9 cellular contexts compared by ENCODE assay signal in genomic region chr19:1861599-1862031, GRCh38. TPM values are rescaled to one million over a fixed set of nuclear protein-coding genes. Genes with fewer than 3 reads are reported as not detected.
DNase-seq lines count a peak whose midpoint lies in the region; ATAC-seq, FAIRE-seq and TF ChIP-seq lines count a peak whose summit lies in the region.
"Had no signal": no experiment of that assay in that cellular context is flagged by ENCODE, and none has a peak within 500 bp of the region (broad histone marks: within the 10 kb centered on the region; RNA-seq: fewer than 3 reads in every experiment).

No MANE protein-coding gene starts in this region.

- H3K9me3 ChIP-seq in HAP-1 (no peaks in the 10 kb centered on the region), WERI-Rb-1 (ENCODE audit: severe bottlenecking) (peaks cover 2% of the 10 kb centered on the region), right cardiac atrium (ENCODE audit: control insufficient read depth, low read length) (no peaks in the 10 kb centered on the region), small intestine (ENCODE audit: control insufficient read depth, low read depth) (no peaks in the 10 kb centered on the region)

- H3K36me3 ChIP-seq in HAP-1 (replicated peaks) (no peaks in the 10 kb centered on the region), WERI-Rb-1 (no peaks in the 10 kb centered on the region), small intestine (ENCODE audit: control insufficient read depth in 2 of 2, insufficient read depth in 2 of 2, low read length in 2 of 2) (no peaks in the 10 kb centered on the region)

- peaks cover 29% of the 10 kb centered on the region for H3K4me1 ChIP-seq in HAP-1
- H3K4me1 ChIP-seq in right cardiac atrium (ENCODE audit: control insufficient read depth, insufficient read depth, low read length), result peaks cover 11% of the 10 kb centered on the region
- peaks cover 10 to 28% of the 10 kb centered on the region in 2 donors for H3K4me1 ChIP-seq in small intestine (ENCODE audit: control insufficient read depth in 2 of 2, insufficient read depth in 1 of 2, low read depth in 1 of 2, low read length in 1 of 2)

- no peak for FAIRE-seq in small intestine (lab: Jason Lieb, UNC)
- FAIRE-seq: islet of Langerhans had no signal

- peak overlapping the region; percentile 75 for H3K4me3 ChIP-seq in HAP-1
- H3K4me3 ChIP-seq in WERI-Rb-1 (ENCODE audit: low read depth, low read length), result peak overlapping the region; percentile 74
- H3K4me3 ChIP-seq in right cardiac atrium (ENCODE audit: low read length), result peak overlapping the region; percentile 95
- peak overlapping the region; percentile 83 to 94 for H3K4me3 ChIP-seq in small intestine (ENCODE audit: low read depth in 1 of 2, low read length in 2 of 2)

- 37% methylated on average over 23 of the region's 23 CpGs for WGBS in right cardiac atrium
- 15 to 32% (median 26%) methylated on average over 20 to 23 of the region's 23 CpGs for WGBS in small intestine, 3 donors

- peak in 1 of 2 experiments; percentile 32 for DNase-seq in HAP-1 (ENCODE audit: low spot score in 2 of 2)
- no peak for DNase-seq in WERI-Rb-1
- peak in 2 of 3 donors; percentile 55 to 67 for DNase-seq in right cardiac atrium
- peak; percentile 22 for DNase-seq in small intestine
- no peak for DNase-seq in occipital lobe (lab: John Stamatoyannopoulos, UW)
- DNase-seq in SW480 (ENCODE audit: low spot score), result no peak

- peak overlapping the region; percentile 20 for H3K27ac ChIP-seq in WERI-Rb-1
- no peak overlapping the region for H3K27ac ChIP-seq in right cardiac atrium (ENCODE audit: low read length)
- H3K27ac ChIP-seq in small intestine (ENCODE audit: low read depth in 1 of 2, low read length in 1 of 2), result peak overlapping the region; percentile 4 to 81

- no peak for TF ChIP-seq CTCF in WERI-Rb-1 (IDR thresholded peaks at IDR 0.05; ENCODE audit: low read depth, low read length)

- no peak for ATAC-seq in right cardiac atrium
- ATAC-seq in GM21619 (IDR thresholded peaks at IDR 0.05; ENCODE audit: unreplicated experiment), result no peak
- ATAC-seq in HG02610 (IDR thresholded peaks at IDR 0.05; ENCODE audit: unreplicated experiment), result no peak

- intact Hi-C loops in right cardiac atrium (cut with DNase I), result loop anchor here in 1 of 4 donors (10.0 kb wide), 1 partner anchor 213 kb away; no protein-coding TSS in a partner anchor

- no peaks in the 10 kb centered on the region for H3K27me3 ChIP-seq in HAP-1 (ENCODE audit: low read depth)
- no peaks in the 10 kb centered on the region for H3K27me3 ChIP-seq in WERI-Rb-1 (ENCODE audit: insufficient read depth, low read depth, severe bottlenecking)
- no peaks in the 10 kb centered on the region for H3K27me3 ChIP-seq in right cardiac atrium (ENCODE audit: control insufficient read depth, insufficient read depth)
- H3K27me3 ChIP-seq in small intestine (ENCODE audit: control insufficient read depth in 2 of 2, insufficient read depth in 2 of 2, low read length in 2 of 2), result no peaks in the 10 kb centered on the region

- in situ Hi-C loops in HAP-1 (cut with MboI; ENCODE audit: low sequenced_read_pairs), result no loop called here

RNA-seq across cellular contexts. Expression of gene KLF16, which starts 1.8 kb away (rescaled TPM):
- total RNA-seq in right cardiac atrium (10 to 100 TPM in 1 of 4 donors, 1 to 10 TPM in 3; 6.4 to 11.1 (median 7.3) TPM), occipital lobe (3.3 TPM)
- polyA plus RNA-seq in right cardiac atrium (4.5 TPM), small intestine (10 to 100 TPM in 2 of 3 donors, 1 to 10 TPM in 1; 7.8 to 14.6 (median 13.3) TPM)

RNA-seq across cellular contexts. Expression of gene REXO1, which starts 13.3 kb away (rescaled TPM):
- total RNA-seq in right cardiac atrium (10 to 100 TPM; 12.8 to 22.1 (median 17.4) TPM), occipital lobe (2.8 TPM)
- polyA plus RNA-seq in right cardiac atrium (15.3 TPM), small intestine (10 to 100 TPM; 18.4 to 31.8 (median 22.7) TPM)

RNA-seq across cellular contexts. Expression of gene ABHD17A, which starts 23.7 kb away (rescaled TPM):
- total RNA-seq in right cardiac atrium (10 to 100 TPM; 64.4 to 71.3 (median 68.3) TPM), occipital lobe (50.5 TPM)
- polyA plus RNA-seq in right cardiac atrium (96.0 TPM), small intestine (10 to 100 TPM; 52.6 to 79.6 (median 71.3) TPM)

RNA-seq across cellular contexts. Expression of gene ADAT3, which starts 43.6 kb away (rescaled TPM):
- total RNA-seq in right cardiac atrium (1 to 10 TPM; 1.2 to 2.7 (median 2.0) TPM), occipital lobe (1.2 TPM)
- polyA plus RNA-seq in right cardiac atrium (1.8 TPM), small intestine (10 to 100 TPM; 10.4 to 38.1 (median 35.8) TPM)

RNA-seq across cellular contexts. Expression of gene SCAMP4, which starts 43.6 kb away (rescaled TPM):
- 10 to 100 TPM; 18.4 to 19.9 (median 18.9) TPM for total RNA-seq in right cardiac atrium
- polyA plus RNA-seq in right cardiac atrium, result 16.1 TPM
- 10 to 100 TPM; 31.3 to 39.4 (median 36.9) TPM for polyA plus RNA-seq in small intestine
- 11.1 TPM for total RNA-seq in occipital lobe

Comparison
In these comparisons a context has a peak if more than half of its experiments do, and no peak if none do; other contexts are left out.
1. DNase-seq: peak in right cardiac atrium (2 of 3) and small intestine (single experiment); none in WERI-Rb-1 (single experiment), occipital lobe (single experiment) and SW480 (single experiment).
2. Peak in every context shown above with its lines, with median percentiles within 50 percentile points of each other: H3K4me3 ChIP-seq.